In genomic region chr14:61812347-61813100, GRCh38 we compare ENCODE assay signal across 9 cellular contexts. TPM values are rescaled to one million over a fixed set of nuclear protein-coding genes. Genes with fewer than 3 reads are reported as not detected.
DNase-seq lines count a peak whose midpoint lies in the region; ATAC-seq and TF ChIP-seq lines count a peak whose summit lies in the region.
"Had no signal": no experiment of that assay in that cellular context is flagged by ENCODE, and none has a peak within 500 bp of the region (broad histone marks: within the 10 kb centered on the region; RNA-seq: fewer than 3 reads in every experiment).

TSS of gene SYT16 (plus strand) at chr14:61812703.

- ATAC-seq in naive B cell (ENCODE audit: low read depth in 2 of 2): peak; percentile 35 to 50
- no peak for ATAC-seq in HG03442 (IDR thresholded peaks at IDR 0.05; ENCODE audit: unreplicated experiment)
- ATAC-seq in GM19395 (IDR thresholded peaks at IDR 0.05; ENCODE audit: unreplicated experiment): no peak
- no peak for ATAC-seq in HG02852 (IDR thresholded peaks at IDR 0.05; ENCODE audit: unreplicated experiment)
- ATAC-seq: K562 had no signal

- H3K9me3 ChIP-seq in OCI-LY1 (ENCODE audit: low read length) (no peaks in the 10 kb centered on the region), ectodermal cell (ENCODE audit: control insufficient read depth, low read length) (no peaks in the 10 kb centered on the region)

- H3K9me2 ChIP-seq in OCI-LY1 (ENCODE audit: low read depth, low read length): no peaks in the 10 kb centered on the region

- no peak for TF ChIP-seq CTCF in OCI-LY1 (IDR thresholded peaks at IDR 0.05; ENCODE audit: low read length)

- no peak within 1 kb of the TSS; the same call in 1 of the 2 replicates for H3K4me2 ChIP-seq in OCI-LY1 (ENCODE audit: low read length)

- H3K4me1 ChIP-seq in OCI-LY1 (ENCODE audit: insufficient read depth, low read length, severe bottlenecking) (no peaks in the 10 kb centered on the region), ectodermal cell (ENCODE audit: control insufficient read depth, insufficient read depth, low read length) (no peaks in the 10 kb centered on the region)

- no peaks in the 10 kb centered on the region for H3K9me3 Mint-ChIP-seq in naive B cell

- peak within 1 kb of the TSS; percentile 76 to 90 (median 83) for H3K4me3 Mint-ChIP-seq in naive B cell

- WGBS in ectodermal cell, 2 experiments: 1% methylated on average over 94 of the region's 95 CpGs

- peak within 1 kb of the TSS in 2 of 6 donors; percentile 43 to 80 for H3K27ac Mint-ChIP-seq in naive B cell

- H3K79me2 ChIP-seq in OCI-LY1 (ENCODE audit: insufficient read depth, low read length): no peaks in the 10 kb centered on the region

- peaks cover 54 to 63% (median 55%) of the 10 kb centered on the region in 3 donors for H3K27me3 Mint-ChIP-seq in naive B cell

- peaks cover 10% of the 10 kb centered on the region; the same call in 1 of the 2 replicates for H3K27me3 ChIP-seq in OCI-LY1 (ENCODE audit: insufficient read depth, low read length)
- peaks cover 47% of the 10 kb centered on the region for H3K27me3 ChIP-seq in ectodermal cell (ENCODE audit: control insufficient read depth, insufficient read depth, low read length, poor library complexity, severe bottlenecking)

- H3K36me3 ChIP-seq in OCI-LY1 (ENCODE audit: insufficient read depth, low read length) (no peaks in the 10 kb centered on the region), ectodermal cell (ENCODE audit: control insufficient read depth, insufficient read depth, low read length) (no peaks in the 10 kb centered on the region)

- H2AFZ ChIP-seq in OCI-LY1 (ENCODE audit: low read length): no peak within 1 kb of the TSS

- H3K4me3 ChIP-seq in OCI-LY1 (ENCODE audit: low read depth, low read length, poor library complexity, severe bottlenecking) (peak within 1 kb of the TSS; percentile 29), ectodermal cell (ENCODE audit: insufficient read depth, low read depth, low read length) (peak within 1 kb of the TSS; percentile 41)
- H3K4me3 ChIP-seq: K562 had no signal

- no peak within 1 kb of the TSS for H3K9ac ChIP-seq in OCI-LY1 (ENCODE audit: low read length)

- no peaks in the 10 kb centered on the region for H3F3A ChIP-seq in OCI-LY1 (ENCODE audit: insufficient read depth, low read length)

- DNase-seq in GM03348 (ENCODE audit: low spot score) (peak; percentile 40), naive B cell (no peak), OCI-M1 (lab: John Stamatoyannopoulos, UW) (no peak)

- H3K4me1 Mint-ChIP-seq in naive B cell: peaks cover 6 to 14% (median 12%) of the 10 kb centered on the region in 3 donors

- no peaks in the 10 kb centered on the region for H4K20me1 ChIP-seq in OCI-LY1 (ENCODE audit: insufficient read depth, low read length)

- no peak within 1 kb of the TSS for H3K27ac ChIP-seq in OCI-LY1 (ENCODE audit: low read depth, low read length, poor library complexity, severe bottlenecking)
- H3K27ac ChIP-seq in ectodermal cell (ENCODE audit: insufficient read depth, low read depth, low read length, poor library complexity, severe bottlenecking): no peak within 1 kb of the TSS

- peaks cover 0 to 9% of the 10 kb centered on the region in 2 donors for H3K36me3 Mint-ChIP-seq in naive B cell

RNA-seq across cellular contexts. Expression of gene SYT16, which starts in this region (rescaled TPM):
- 0.37 TPM for polyA plus RNA-seq in ectodermal cell (2013, experiment 1 of 4)
- 0.66 TPM for polyA plus RNA-seq in ectodermal cell (2013, experiment 2 of 4)
- polyA plus RNA-seq in ectodermal cell (2013, experiment 3 of 4): 0.11 TPM
- polyA plus RNA-seq in ectodermal cell (2013, experiment 4 of 4): 0.49 TPM
- under 1 TPM in 1 of 6 donors, not detected in 5; 0.15 TPM for polyA plus RNA-seq in naive B cell (ENCODE audit: low read depth in 6 of 6)
- polyA plus RNA-seq: K562 had no signal

Comparison
In these comparisons a context has a peak if more than half of its experiments do, and no peak if none do; other contexts are left out.
1. Peak in ATAC-seq in naive B cell; RNA of the gene not detected or under 1 TPM.